ENCODE assay signal across 10 cellular contexts in genomic region chr18:48801728-48802542, GRCh38.
DNase-seq lines count a peak whose midpoint lies in the region; ATAC-seq, FAIRE-seq and TF ChIP-seq lines count a peak whose summit lies in the region.
"Had no signal": no experiment of that assay in that cellular context is flagged by ENCODE, and none has a peak within 500 bp of the region (broad histone marks: within the 10 kb centered on the region; RNA-seq: fewer than 3 reads in every experiment).

No MANE protein-coding gene starts in this region.

- H3K36me3 ChIP-seq in MM.1S (replicated peaks; ENCODE audit: insufficient read depth, low read length), result no peaks in the 10 kb centered on the region
- H3K36me3 ChIP-seq in HepG2 (replicated peaks in 1 of 2; ENCODE audit: control insufficient read depth in 1 of 2, insufficient read depth in 2 of 2, low read length in 2 of 2), result peaks cover 9 to 58% of the 10 kb centered on the region in 2 experiments; a peak in 4 of 5 replicates

- H3K4me2 ChIP-seq in MM.1S (ENCODE audit: low read depth, low read length) (peak overlapping the region; percentile 62), HepG2 (ENCODE audit: low read depth, low read length) (no peak overlapping the region)

- H3K4me3 Mint-ChIP-seq in stimulated activated naive CD8-positive, alpha-beta T cell treated with anti-CD3 and anti-CD28 coated beads, Interleukin-15, Interleukin-2, amounts not matched to agents 100 ng/mL and 50 ng/mL, for 24 hours, result peak overlapping the region; percentile 62

- TF ChIP-seq CTCF in MM.1S (IDR thresholded peaks at IDR 0.05; ENCODE audit: low read length) (no peak), HepG2 (CRISPR knock-in tag; IDR thresholded peaks at IDR 0.05) (no peak)

- no peaks in the 10 kb centered on the region for H3K27me3 Mint-ChIP-seq in stimulated activated naive CD8-positive, alpha-beta T cell treated with anti-CD3 and anti-CD28 coated beads, Interleukin-15, Interleukin-2, amounts not matched to agents 100 ng/mL and 50 ng/mL, for 24 hours

- H3K9me2 ChIP-seq in MM.1S (replicated peaks; ENCODE audit: insufficient read depth, low read length), result no peaks in the 10 kb centered on the region

- H3K36me3 Mint-ChIP-seq in stimulated activated naive CD8-positive, alpha-beta T cell treated with anti-CD3 and anti-CD28 coated beads, Interleukin-15, Interleukin-2, amounts not matched to agents 100 ng/mL and 50 ng/mL, for 24 hours (ENCODE audit: low read depth), result no peaks in the 10 kb centered on the region

- no peak for TF ChIP-seq EP300 in HepG2 (IDR thresholded peaks at IDR 0.05; ENCODE audit: low read depth in 2 of 2, low read length in 2 of 2)
- TF ChIP-seq EP300 in HepG2 (CRISPR knock-in tag; IDR thresholded peaks at IDR 0.05; ENCODE audit: borderline replicate concordance), result no peak

- no peak overlapping the region for H2AFZ ChIP-seq in MM.1S (ENCODE audit: low read length)
- no peak overlapping the region for H2AFZ ChIP-seq in HepG2 (ENCODE audit: low read length)

- H3K27ac ChIP-seq in MM.1S (ENCODE audit: low read length), result peak overlapping the region; percentile 70
- H3K27ac ChIP-seq in HepG2 (ENCODE audit: extremely low read length, insufficient read depth, low read length), result no peak overlapping the region

- POLR2A ChIA-PET in HepG2 (lab: Yijun Ruan, JAX), result interaction anchor here (1.1 kb wide), 1 partner anchor 22 kb away, joined by 5 read pairs; no protein-coding TSS in a partner anchor

- DNase-seq in MM.1S (no peak), HepG2 (ENCODE audit: low spot score) (no peak), NCI-H1436 (lab: John Stamatoyannopoulos, UW) (no peak), NCI-H1092 (lab: John Stamatoyannopoulos, UW) (no peak)
- DNase-seq in activated naive CD4-positive, alpha-beta T cell treated with anti-CD3 and anti-CD28 coated beads, Interleukin-2, amount 50 U/mL, for 16 hours, result peak; percentile 1
- DNase-seq: activated gamma-delta T cell, NCI-H187 treated with DMSO at 0.1 percent for 48 hours had no signal

- H3K9me3 ChIP-seq in MM.1S (replicated peaks; ENCODE audit: insufficient read depth, low read length), result no peaks in the 10 kb centered on the region
- H3K9me3 ChIP-seq in HepG2 (ENCODE audit: low read length), result no peaks in the 10 kb centered on the region

- ATAC-seq in HepG2, result no peak
- ATAC-seq in HG02884 (IDR thresholded peaks at IDR 0.05; ENCODE audit: unreplicated experiment), result no peak
- ATAC-seq in GM18498 (IDR thresholded peaks at IDR 0.05; ENCODE audit: unreplicated experiment), result no peak

- intact Hi-C loops in HepG2 (cut with micrococcal nuclease; ENCODE audit: unreplicated experiment), result no loop called here

- H3K9me3 Mint-ChIP-seq in stimulated activated naive CD8-positive, alpha-beta T cell treated with anti-CD3 and anti-CD28 coated beads, Interleukin-15, Interleukin-2, amounts not matched to agents 100 ng/mL and 50 ng/mL, for 24 hours, result no peaks in the 10 kb centered on the region

- TF ChIP-seq POLR2A in HepG2 (IDR thresholded peaks at IDR 0.05; ENCODE audit: insufficient read depth in 1 of 2, low read depth in 2 of 2, low read length in 2 of 2), result no peak

- H3K9ac ChIP-seq in MM.1S (ENCODE audit: low read length) (peak overlapping the region; percentile 8; the same call in 1 of the 2 replicates), HepG2 (ENCODE audit: insufficient read depth, low read depth, low read length) (no peak overlapping the region)

- peaks cover 9% of the 10 kb centered on the region for H3F3A ChIP-seq in MM.1S (ENCODE audit: insufficient read depth, low read length)

- WGBS in HepG2 (ENCODE audit: low lambda C conversion rate), result 82% methylated on average over 6 of the region's 7 CpGs

- TF ChIP-seq RAD21 in HepG2 (CRISPR knock-in tag; IDR thresholded peaks at IDR 0.05), result no peak

- no peaks in the 10 kb centered on the region for H4K20me1 ChIP-seq in MM.1S (ENCODE audit: insufficient read depth, low read length)
- H4K20me1 ChIP-seq in HepG2 (ENCODE audit: insufficient read depth, low read length), result no peaks in the 10 kb centered on the region

- H3K4me1 Mint-ChIP-seq in stimulated activated naive CD8-positive, alpha-beta T cell treated with anti-CD3 and anti-CD28 coated beads, Interleukin-15, Interleukin-2, amounts not matched to agents 100 ng/mL and 50 ng/mL, for 24 hours (ENCODE audit: low read depth), result peaks cover 96% of the 10 kb centered on the region

- H3K4me1 ChIP-seq in MM.1S (ENCODE audit: low read length), result peaks cover 36% of the 10 kb centered on the region
- H3K4me1 ChIP-seq in HepG2 (ENCODE audit: insufficient read depth, low read length), result peaks cover 13% of the 10 kb centered on the region

- FAIRE-seq in HepG2 (lab: Jason Lieb, UNC), result no peak

- H3K4me3 ChIP-seq in MM.1S (ENCODE audit: low read length), result no peak overlapping the region
- no peak overlapping the region for H3K4me3 ChIP-seq in HepG2 (replicated peaks in 1 of 3; ENCODE audit: insufficient read depth in 1 of 3, low read depth in 2 of 3, low read length in 3 of 3)

- H3K79me2 ChIP-seq in MM.1S (ENCODE audit: low read length) (no peaks in the 10 kb centered on the region), HepG2 (ENCODE audit: insufficient read depth, low read length) (no peaks in the 10 kb centered on the region)

- CTCF ChIA-PET in HepG2 (lab: Yijun Ruan, JAX; ENCODE audit: low intra/inter-chr PET ratio, low total read pairs), result no interaction called here

- in situ Hi-C loops in HepG2 (cut with HindIII; ENCODE audit: extremely low pct_ligation_motif_present, low pct_unique_long_range_greater_than_20kb), result no loop called here

- no TSS peak for BruUV-seq in HepG2 (replicated peaks; lab: Mats Ljungman, UMichigan)

- H3K27me3 ChIP-seq in MM.1S (replicated peaks; ENCODE audit: insufficient read depth, low read length) (no peaks in the 10 kb centered on the region), HepG2 (ENCODE audit: control insufficient read depth in 1 of 2, insufficient read depth in 2 of 2, low read length in 2 of 2) (no peaks in the 10 kb centered on the region)

- H3K27ac Mint-ChIP-seq in stimulated activated naive CD8-positive, alpha-beta T cell treated with anti-CD3 and anti-CD28 coated beads, Interleukin-15, Interleukin-2, amounts not matched to agents 100 ng/mL and 50 ng/mL, for 24 hours, result peak overlapping the region; percentile 95

TF ChIP-seq in HepG2, 621 proteins besides CTCF, POLR2A, EP300 and RAD21 (continues in another document):
- TF ChIP-seq ZNF101 (CRISPR knock-in tag; IDR thresholded peaks at IDR 0.05; ENCODE audit: borderline replicate concordance, low read depth) (no peak), ZNF639 (CRISPR knock-in tag; conservative IDR thresholded peaks at IDR 0.05) (no peak), SP4 (CRISPR knock-in tag; IDR thresholded peaks at IDR 0.05) (no peak), GZF1 (CRISPR knock-in tag; IDR thresholded peaks at IDR 0.05) (no peak), NR2C2 (CRISPR knock-in tag; IDR thresholded peaks at IDR 0.05; ENCODE audit: borderline replicate concordance) (peak; percentile 65), MZF1 (CRISPR knock-in tag; IDR thresholded peaks at IDR 0.05; ENCODE audit: borderline replicate concordance) (no peak), HDAC1 (CRISPR knock-in tag; IDR thresholded peaks at IDR 0.05) (no peak), ZNF629 (CRISPR knock-in tag; conservative IDR thresholded peaks at IDR 0.05) (peak; percentile 41; the same call in 1 of the 2 replicates), ZNF138 (CRISPR knock-in tag; IDR thresholded peaks at IDR 0.05; ENCODE audit: low read depth) (no peak), HNF4G (IDR thresholded peaks at IDR 0.05; ENCODE audit: borderline replicate concordance, low read depth, low read length) (peak; percentile 23; the same call in 1 of the 2 replicates), HNF4G (CRISPR knock-in tag; IDR thresholded peaks at IDR 0.05; ENCODE audit: borderline replicate concordance, low read depth) (no peak), CEBPG (CRISPR knock-in tag; IDR thresholded peaks at IDR 0.05) (0 out of 2 replicates have a peak, but pooled peaks have one; percentile 22), ZNF773 (CRISPR knock-in tag; IDR thresholded peaks at IDR 0.05; ENCODE audit: borderline replicate concordance) (no peak), PHF21A (CRISPR knock-in tag; IDR thresholded peaks at IDR 0.05) (no peak), GABPA (IDR thresholded peaks at IDR 0.05; ENCODE audit: low read depth, low read length) (no peak), GABPA (CRISPR knock-in tag; IDR thresholded peaks at IDR 0.05; ENCODE audit: low read depth) (no peak), NR2F6 (IDR thresholded peaks at IDR 0.05) (0 out of 2 replicates have a peak, but pooled peaks have one; percentile 27), NR2F6 (CRISPR knock-in tag; IDR thresholded peaks at IDR 0.05) (no peak), ZBTB1 (CRISPR knock-in tag; IDR thresholded peaks at IDR 0.05; ENCODE audit: borderline replicate concordance) (no peak), ISL2 (CRISPR knock-in tag; IDR thresholded peaks at IDR 0.05) (no peak), ZNF597 (CRISPR knock-in tag; IDR thresholded peaks at IDR 0.05) (no peak)
